Comparison of ENCODE assay signal across 22 cellular contexts in genomic region chr6:34897708-34898107, GRCh38. TPM values are rescaled to one million over a fixed set of nuclear protein-coding genes. Genes with fewer than 3 reads are reported as not detected.
DNase-seq lines count a peak whose midpoint lies in the region; ATAC-seq, FAIRE-seq and TF ChIP-seq lines count a peak whose summit lies in the region.
"Had no signal": no experiment of that assay in that cellular context is flagged by ENCODE, and none has a peak within 500 bp of the region (broad histone marks: within the 10 kb centered on the region; RNA-seq: fewer than 3 reads in every experiment).

No MANE protein-coding gene starts in this region.

- intact Hi-C loops in heart right ventricle (cut with DNase I): loop anchor here in 4 of 10 donors (5.0 to 10.0 kb wide), 3 partner anchors 35 to 77 kb away; no protein-coding TSS in a partner anchor
- intact Hi-C loops in Right ventricle myocardium superior (cut with DNase I): no loop called here
- intact Hi-C loops in lower lobe of right lung (cut with DNase I): no loop called here

- H3K36me3 ChIP-seq in heart right ventricle (no peaks in the 10 kb centered on the region), lower lobe of right lung (no peaks in the 10 kb centered on the region), rectal smooth muscle tissue (ENCODE audit: control insufficient read depth, insufficient read depth, low read length) (no peaks in the 10 kb centered on the region), HAP-1 (replicated peaks) (no peaks in the 10 kb centered on the region)

- no peak for FAIRE-seq in urothelium cell line (lab: Jason Lieb, UNC)
- FAIRE-seq: GM12891, RCC 7860 had no signal

- in situ Hi-C loops in HAP-1 (cut with MboI; ENCODE audit: low sequenced_read_pairs): no loop called here

- H3K4me3 ChIP-seq in heart right ventricle (no peak overlapping the region), lower lobe of right lung (no peak overlapping the region), rectal smooth muscle tissue (ENCODE audit: low read length) (no peak overlapping the region), HAP-1 (no peak overlapping the region)
- H3K4me3 ChIP-seq: GM23248 had no signal

- DNase-seq in heart right ventricle: no peak
- no peak for DNase-seq in Right ventricle myocardium superior
- no peak for DNase-seq in lower lobe of right lung
- DNase-seq in HAP-1 (ENCODE audit: low spot score in 2 of 2): no peak
- no peak for DNase-seq in urothelium cell line (ENCODE audit: low spot score)
- DNase-seq: AML-193; C1 segment of cervical spinal cord; Calu3; CD8-positive, alpha-beta memory T cell; DMS153; GM23248; HCEC 1CT; NCI-H1694; NCI-H2081; NCI-H2171; NCI-H345; NCI-H524; NCI-H774 had no signal

- 94 to 96% methylated on average over 1 of the region's 1 CpG for WGBS in heart right ventricle, 2 donors

- no peaks in the 10 kb centered on the region for H3K27me3 ChIP-seq in heart right ventricle
- H3K27me3 ChIP-seq in lower lobe of right lung (ENCODE audit: low read depth): no peaks in the 10 kb centered on the region
- no peaks in the 10 kb centered on the region for H3K27me3 ChIP-seq in rectal smooth muscle tissue (ENCODE audit: control insufficient read depth, insufficient read depth, low read length)
- no peaks in the 10 kb centered on the region for H3K27me3 ChIP-seq in HAP-1 (ENCODE audit: low read depth)

- peak in 1 of 8 donors; percentile 22 for ATAC-seq in heart right ventricle
- no peak for ATAC-seq in Right ventricle myocardium superior (ENCODE audit: poor library complexity)
- ATAC-seq in lower lobe of right lung: peak; percentile 33 to 39
- no peak for ATAC-seq in HG03039 (IDR thresholded peaks at IDR 0.05; ENCODE audit: unreplicated experiment)

- H3K4me1 ChIP-seq in heart right ventricle: peaks cover 0 to 50% (median 33%) of the 10 kb centered on the region in 9 donors
- peaks cover 1% of the 10 kb centered on the region for H3K4me1 ChIP-seq in lower lobe of right lung
- H3K4me1 ChIP-seq in rectal smooth muscle tissue (ENCODE audit: control insufficient read depth, insufficient read depth, low read length): peaks cover 4% of the 10 kb centered on the region
- peaks cover 14% of the 10 kb centered on the region for H3K4me1 ChIP-seq in HAP-1

- H3K9me3 ChIP-seq in heart right ventricle (no peaks in the 10 kb centered on the region), lower lobe of right lung (no peaks in the 10 kb centered on the region), HAP-1 (no peaks in the 10 kb centered on the region)

- H3K27ac ChIP-seq in heart right ventricle (peak overlapping the region in 9 of 10 donors; percentile 5 to 69 (median 29)), lower lobe of right lung (no peak overlapping the region), rectal smooth muscle tissue (ENCODE audit: low read depth, low read length) (peak overlapping the region; percentile 40)
- H3K27ac ChIP-seq: GM23248 had no signal

- no peak overlapping the region for H3K9ac ChIP-seq in rectal smooth muscle tissue (ENCODE audit: low read length)
- H3K9ac ChIP-seq: GM23248 had no signal

- TF ChIP-seq CTCF in heart right ventricle (IDR thresholded peaks at IDR 0.05) (no peak), lower lobe of right lung (IDR thresholded peaks at IDR 0.05) (no peak)

RNA-seq across cellular contexts. Expression of gene ANKS1A, which starts 8.7 kb away (rescaled TPM):
- total RNA-seq in heart right ventricle: 10 to 100 TPM; 24.7 to 36.3 (median 30.9) TPM
- 10 to 100 TPM in 1 of 2 donors, 1 to 10 TPM in 1; 7.1 to 17.8 TPM for polyA plus RNA-seq in heart right ventricle
- 25.0 TPM for total RNA-seq in Right ventricle myocardium superior
- 48.1 TPM for total RNA-seq in lower lobe of right lung

RNA-seq across cellular contexts. Expression of gene TAF11, which starts 9.9 kb away (rescaled TPM):
- total RNA-seq in heart right ventricle: 10 to 100 TPM; 16.3 to 22.1 (median 17.6) TPM
- 10 to 100 TPM; 24.9 to 50.2 TPM for polyA plus RNA-seq in heart right ventricle
- 13.7 TPM for total RNA-seq in Right ventricle myocardium superior
- total RNA-seq in lower lobe of right lung: 20.7 TPM

Comparison
In these comparisons a context has a peak if more than half of its experiments do, and no peak if none do; other contexts are left out.
1. ATAC-seq: peak in lower lobe of right lung (2 of 2); none in Right ventricle myocardium superior (single experiment) and HG03039 (single experiment).